ENCODE assay signal across 26 cellular contexts in genomic region chr16:84541999-84542876, GRCh38. TPM values are rescaled to one million over a fixed set of nuclear protein-coding genes. Genes with fewer than 3 reads are reported as not detected.
DNase-seq lines count a peak whose midpoint lies in the region; ATAC-seq and TF ChIP-seq lines count a peak whose summit lies in the region.
"Had no signal": no experiment of that assay in that cellular context is flagged by ENCODE, and none has a peak within 500 bp of the region (broad histone marks: within the 10 kb centered on the region; RNA-seq: fewer than 3 reads in every experiment).

No MANE protein-coding gene starts in this region.

- H3K27ac Mint-ChIP-seq in activated naive CD8-positive, alpha-beta T cell treated with anti-CD3 and anti-CD28 coated beads, Interleukin-2, amount 10 ng/mL, durations not matched to agents 7 days and 5 days, result peak overlapping the region; percentile 21
- no peak overlapping the region for H3K27ac Mint-ChIP-seq in activated naive CD8-positive, alpha-beta T cell treated with anti-CD3 and anti-CD28 coated beads, Interleukin-2, amount 50 U/mL, for 24 hours
- H3K27ac Mint-ChIP-seq: activated naive CD8-positive, alpha-beta T cell; activated T-cell treated with anti-CD3 and anti-CD28 coated beads, Interleukin-2, amount 50 U/mL, for 72 hours; T-helper 2 cell treated with Interferon-gamma antibody and Interleukin-4, amounts not matched to agents 5 μg/mL and 100 μg/mL, for 36 hours had no signal

- H3K27me3 Mint-ChIP-seq in activated naive CD8-positive, alpha-beta T cell treated with anti-CD3 and anti-CD28 coated beads, Interleukin-2, amount 10 ng/mL, durations not matched to agents 7 days and 5 days, result no peaks in the 10 kb centered on the region
- no peaks in the 10 kb centered on the region for H3K27me3 Mint-ChIP-seq in activated naive CD8-positive, alpha-beta T cell treated with anti-CD3 and anti-CD28 coated beads, Interleukin-2, amount 50 U/mL, for 24 hours
- H3K27me3 Mint-ChIP-seq: activated naive CD8-positive, alpha-beta T cell had no signal

- H3K27ac ChIP-seq in spleen, result no peak overlapping the region
- H3K27ac ChIP-seq: cardiac muscle cell, SJSA1, skin epidermis, vagina had no signal

- no peak for DNase-seq in activated naive CD8-positive, alpha-beta T cell treated with anti-CD3 and anti-CD28 coated beads, Interleukin-2, amount 10 ng/mL, durations not matched to agents 7 days and 5 days
- DNase-seq in activated naive CD8-positive, alpha-beta T cell treated with anti-CD3 and anti-CD28 coated beads, Interleukin-2, amount 50 U/mL, for 24 hours, result no peak
- DNase-seq in cardiac fibroblast (ENCODE audit: low read depth in 2 of 2), result peak; percentile 58 to 78
- peak; percentile 54 for DNase-seq in kidney glomerular epithelial cell (lab: John Stamatoyannopoulos, UW)
- peak; percentile 18 for DNase-seq in spleen
- DNase-seq in SHP77 (lab: John Stamatoyannopoulos, UW), result no peak
- no peak for DNase-seq in NCI-H1105 (lab: John Stamatoyannopoulos, UW)
- DNase-seq: activated CD4-positive, CD25-positive, alpha-beta regulatory T cell; activated T-cell treated with anti-CD3 and anti-CD28 coated beads, Interleukin-2, amount 50 U/mL, for 72 hours; C1 segment of cervical spinal cord; effector memory CD4-positive, alpha-beta T cell; GDM1; hypothalamus; MG63; naive B cell; NCI-H146; NCI-H226; stimulated activated CD4-positive, alpha-beta T cell treated with anti-CD3 and anti-CD28 coated beads, Interleukin-4, amount 100 ng/mL, for 24 hours had no signal

- H3K4me1 Mint-ChIP-seq in activated naive CD8-positive, alpha-beta T cell treated with anti-CD3 and anti-CD28 coated beads, Interleukin-2, amount 10 ng/mL, durations not matched to agents 7 days and 5 days, result peaks cover 36% of the 10 kb centered on the region
- H3K4me1 Mint-ChIP-seq in activated naive CD8-positive, alpha-beta T cell treated with anti-CD3 and anti-CD28 coated beads, Interleukin-2, amount 50 U/mL, for 24 hours, result peaks cover 39% of the 10 kb centered on the region

- H3K9me3 Mint-ChIP-seq in activated naive CD8-positive, alpha-beta T cell treated with anti-CD3 and anti-CD28 coated beads, Interleukin-2, amount 10 ng/mL, durations not matched to agents 7 days and 5 days, result no peaks in the 10 kb centered on the region
- H3K9me3 Mint-ChIP-seq in activated naive CD8-positive, alpha-beta T cell treated with anti-CD3 and anti-CD28 coated beads, Interleukin-2, amount 50 U/mL, for 24 hours, result no peaks in the 10 kb centered on the region
- H3K9me3 Mint-ChIP-seq: activated T-cell treated with anti-CD3 and anti-CD28 coated beads, Interleukin-2, amount 50 U/mL, for 72 hours; naive B cell; T-helper 2 cell treated with Interferon-gamma antibody and Interleukin-4, amounts not matched to agents 5 μg/mL and 100 μg/mL, for 36 hours had no signal

- TF ChIP-seq CTCF in cardiac fibroblast (IDR thresholded peaks at IDR 0.05; ENCODE audit: low read depth, low read length), result no peak
- no peak for TF ChIP-seq CTCF in spleen (IDR thresholded peaks at IDR 0.05 in 8 of 11, conservative IDR thresholded peaks at IDR 0.05 in 3 of 11)

- H3K4me3 Mint-ChIP-seq in activated naive CD8-positive, alpha-beta T cell treated with anti-CD3 and anti-CD28 coated beads, Interleukin-2, amount 10 ng/mL, durations not matched to agents 7 days and 5 days, result no peak overlapping the region
- H3K4me3 Mint-ChIP-seq in activated naive CD8-positive, alpha-beta T cell treated with anti-CD3 and anti-CD28 coated beads, Interleukin-2, amount 50 U/mL, for 24 hours, result no peak overlapping the region
- H3K4me3 Mint-ChIP-seq: activated naive CD8-positive, alpha-beta T cell; activated T-cell treated with anti-CD3 and anti-CD28 coated beads, Interleukin-2, amount 50 U/mL, for 72 hours; naive B cell; T-helper 2 cell treated with Interferon-gamma antibody and Interleukin-4, amounts not matched to agents 5 μg/mL and 100 μg/mL, for 36 hours had no signal

- POLR2A ChIA-PET in activated naive CD8-positive, alpha-beta T cell treated with anti-CD3 and anti-CD28 coated beads, Interleukin-2, amount 10 ng/mL, durations not matched to agents 7 days and 5 days (lab: Charles Lee), result interaction anchor here (0.6 to 1.7 kb wide), 6 partner anchors 12 to 125 kb away, joined by 3 to 7 read pairs (median 4); no protein-coding TSS in a partner anchor

- H3K4me1 ChIP-seq in spleen, result peaks cover 0 to 35% (median 10%) of the 10 kb centered on the region in 6 donors
- H3K4me1 ChIP-seq: vagina had no signal

- intact Hi-C loops in spleen (cut with DNase I; ENCODE audit: low total_unique reads), result no loop called here

- 93 to 96% (median 94%) methylated on average over 7 of the region's 7 CpGs for WGBS in spleen, 5 donors

- no peak for ATAC-seq in activated naive CD8-positive, alpha-beta T cell treated with anti-CD3 and anti-CD28 coated beads, Interleukin-2, amount 10 ng/mL, durations not matched to agents 7 days and 5 days (ENCODE audit: low read depth)
- ATAC-seq in activated naive CD8-positive, alpha-beta T cell treated with anti-CD3 and anti-CD28 coated beads, Interleukin-2, amount 50 U/mL, for 24 hours, result no peak
- no peak for ATAC-seq in GM21390 (IDR thresholded peaks at IDR 0.05; ENCODE audit: unreplicated experiment)
- ATAC-seq: activated T-cell treated with anti-CD3 and anti-CD28 coated beads, Interleukin-2, amount 50 U/mL, for 72 hours had no signal

- peaks cover 55% of the 10 kb centered on the region for H3K36me3 Mint-ChIP-seq in activated naive CD8-positive, alpha-beta T cell treated with anti-CD3 and anti-CD28 coated beads, Interleukin-2, amount 10 ng/mL, durations not matched to agents 7 days and 5 days
- peaks cover 10% of the 10 kb centered on the region for H3K36me3 Mint-ChIP-seq in activated naive CD8-positive, alpha-beta T cell treated with anti-CD3 and anti-CD28 coated beads, Interleukin-2, amount 50 U/mL, for 24 hours (ENCODE audit: low read depth)

- H3K9me3 ChIP-seq in spleen, result no peaks in the 10 kb centered on the region
- H3K9me3 ChIP-seq: HAP-1, MG63, SJSA1, vagina had no signal

- no peak overlapping the region for H3K4me3 ChIP-seq in cardiac fibroblast (replicated peaks in 1 of 2; ENCODE audit: low read depth in 2 of 2, low read length in 2 of 2)
- H3K4me3 ChIP-seq in spleen, result no peak overlapping the region
- H3K4me3 ChIP-seq: cardiac muscle cell, HAP-1, MG63, SJSA1, skin epidermis, vagina had no signal

- H3K36me3 ChIP-seq in spleen, result no peaks in the 10 kb centered on the region
- H3K36me3 ChIP-seq: cardiac muscle cell, HAP-1, MG63, SJSA1, vagina had no signal

- no peak for TF ChIP-seq POLR2A in spleen (IDR thresholded peaks at IDR 0.05)

- peaks cover 0 to 12% (median 0%) of the 10 kb centered on the region in 7 donors for H3K27me3 ChIP-seq in spleen (replicated peaks in 1 of 7)
- H3K27me3 ChIP-seq: cardiac muscle cell, MG63, SJSA1, vagina had no signal

RNA-seq across cellular contexts. Expression of gene MEAK7, which starts 37.8 kb away (rescaled TPM):
- total RNA-seq in activated naive CD8-positive, alpha-beta T cell treated with anti-CD3 and anti-CD28 coated beads, Interleukin-2, amount 10 ng/mL, durations not matched to agents 7 days and 5 days, result 10 to 100 TPM; 95.7 to 98.3 TPM
- 10 to 100 TPM in 5 of 7 donors, 1 to 10 TPM in 2; 9.4 to 14.9 (median 11.1) TPM for total RNA-seq in spleen
- polyA plus RNA-seq in spleen, result 1 to 10 TPM; 1.5 to 2.7 (median 1.5) TPM

Comparison
In these comparisons a context has a peak if more than half of its experiments do, and no peak if none do; other contexts are left out.
1. DNase-seq: peak in cardiac fibroblast (2 of 2), kidney glomerular epithelial cell (single experiment) and spleen (single experiment); none in activated naive CD8-positive, alpha-beta T cell treated with anti-CD3 and anti-CD28 coated beads, Interleukin-2, amount 10 ng/mL, durations not matched to agents 7 days and 5 days (single experiment), activated naive CD8-positive, alpha-beta T cell treated with anti-CD3 and anti-CD28 coated beads, Interleukin-2, amount 50 U/mL, for 24 hours (single experiment), SHP77 (0 of 2) and NCI-H1105 (single experiment).
2. RNA of gene MEAK7, which starts 37.8 kb away (total RNA-seq): 95.7 to 98.3 TPM in activated naive CD8-positive, alpha-beta T cell treated with anti-CD3 and anti-CD28 coated beads, Interleukin-2, amount 10 ng/mL, durations not matched to agents 7 days and 5 days; 9.4 to 14.9 TPM in spleen; every median in the first group is over 4 times any median in the second.